ENCODE assay signal across 20 cellular contexts in genomic region chr19:1282588-1283206, GRCh38. TPM values are rescaled to one million over a fixed set of nuclear protein-coding genes. Genes with fewer than 3 reads are reported as not detected.
DNase-seq lines count a peak whose midpoint lies in the region; ATAC-seq, FAIRE-seq and TF ChIP-seq lines count a peak whose summit lies in the region.
"Had no signal": no experiment of that assay in that cellular context is flagged by ENCODE, and none has a peak within 500 bp of the region (broad histone marks: within the 10 kb centered on the region; RNA-seq: fewer than 3 reads in every experiment).

No MANE protein-coding gene starts in this region.

- no peak for FAIRE-seq in GM12878 (lab: Jason Lieb, UNC)
- FAIRE-seq: G401.6, GM19239 had no signal

- DNase-seq in AG04450 (ENCODE audit: low read depth, low spot score) (no peak), GM20000 (ENCODE audit: low spot score) (peak; percentile 33), GM12878 (ENCODE audit: low read depth, low spot score) (no peak), right lobe of liver (no peak), SJCRH30 (no peak)
- DNase-seq: CD8-positive, alpha-beta memory T cell; DND-41; KG1; NCI-H1436; NCI-H2029; NCI-H2171; NK-92 treated with Interleukin-12 subunit alpha and Interleukin-12 subunit beta, amount 100 ng/mL, for 24 hours had no signal

- RAD21 ChIA-PET in GM12878 (lab: Charles Lee; ENCODE audit: unreplicated experiment): no interaction called here

- SMC1A ChIA-PET in GM12878 (lab: Charles Lee; ENCODE audit: uncharacterized antibody, unreplicated experiment): no interaction called here

- ATAC-seq in GM12878: no peak
- no peak for ATAC-seq in right lobe of liver
- no peak for ATAC-seq in HG02759 (IDR thresholded peaks at IDR 0.05; ENCODE audit: unreplicated experiment)
- ATAC-seq in GM18873 (IDR thresholded peaks at IDR 0.05; ENCODE audit: low FRiP score, unreplicated experiment): no peak
- ATAC-seq: HCT116 had no signal

- H3K27me3 ChIP-seq in AG04450 (ENCODE audit: control insufficient read depth, insufficient read depth, low read length) (peaks cover 42% of the 10 kb centered on the region), GM12878 (replicated peaks in 1 of 2; ENCODE audit: control insufficient read depth in 2 of 2, insufficient read depth in 2 of 2, low read length in 1 of 2) (peaks cover 7 to 8% of the 10 kb centered on the region in 2 experiments; a peak in 3 of 4 replicates), right lobe of liver (no peaks in the 10 kb centered on the region), SJCRH30 (peaks cover 38% of the 10 kb centered on the region)

- POLR2A ChIA-PET in AG04450 (lab: Yijun Ruan, JAX) (interaction anchor here (0.7 to 1.7 kb wide), 2 partner anchors 13 to 90 kb away, joined by 3 to 7 read pairs; partner anchors contain the start of gene CIRBP), GM12878 (lab: Charles Lee) (no interaction called here)

- TF ChIP-seq EP300 in GM12878 (IDR thresholded peaks at IDR 0.05; ENCODE audit: borderline replicate concordance in 1 of 2, control insufficient read depth in 1 of 2, low read depth in 2 of 2, low read length in 2 of 2): no peak

- no peaks in the 10 kb centered on the region for H3K4me1 ChIP-seq in GM12878 (ENCODE audit: control insufficient read depth, insufficient read depth, low read length)
- peaks cover 0 to 29% (median 11%) of the 10 kb centered on the region in 4 donors for H3K4me1 ChIP-seq in right lobe of liver
- H3K4me1 ChIP-seq in SJCRH30: no peaks in the 10 kb centered on the region

- in situ Hi-C loops in GM12878 (cut with MboI): no loop called here

- no peak overlapping the region for H3K4me2 ChIP-seq in GM12878 (ENCODE audit: control insufficient read depth, insufficient read depth)
- H3K4me2 ChIP-seq: BLaER1 treated with 17β-estradiol and CSF1 and Interleukin-3, amounts not matched to agents 10 nM and 100 nM; GM23338 had no signal

- intact Hi-C loops in GM12878 (cut with micrococcal nuclease; ENCODE audit: unreplicated experiment) (no loop called here), right lobe of liver (cut with DNase I) (loop anchor here in 1 of 2 donors (10.0 kb wide), 2 partner anchors 112 to 222 kb away; no protein-coding TSS in a partner anchor)

- TF ChIP-seq RAD21 in GM12878 (IDR thresholded peaks at IDR 0.05; ENCODE audit: insufficient read depth, low read depth, low read length): no peak

- TF ChIP-seq CTCF in AG04450 (IDR thresholded peaks at IDR 0.05; ENCODE audit: low read depth, low read length) (no peak), GM20000 (IDR thresholded peaks at IDR 0.05; ENCODE audit: extremely low read depth, missing control alignments) (no peak), GM12878 (IDR thresholded peaks at IDR 0.05 in 2 of 3, conservative IDR thresholded peaks at IDR 0.05 in 1 of 3; ENCODE audit: control insufficient read depth in 2 of 3, extremely low read depth in 1 of 3, insufficient read depth in 1 of 3, low read depth in 3 of 3, low read length in 3 of 3) (no peak), right lobe of liver (IDR thresholded peaks at IDR 0.05) (no peak)

- no peak overlapping the region for H2AFZ ChIP-seq in GM12878 (ENCODE audit: control insufficient read depth, low read depth, low read length)
- H2AFZ ChIP-seq: GM23338 had no signal

- no peaks in the 10 kb centered on the region; the same call in 1 of the 2 replicates for H4K20me1 ChIP-seq in GM12878 (ENCODE audit: control insufficient read depth, insufficient read depth)

- WGBS in GM12878 (ENCODE audit: insufficient coverage, insufficient replicate concordance, low lambda C conversion rate, missing lambda C conversion rate): 82% methylated on average over 18 of the region's 18 CpGs
- 26% methylated on average over 6 of the region's 18 CpGs for WGBS in right lobe of liver (ENCODE audit: insufficient coverage, low coverage, low lambda C conversion rate, missing lambda C conversion rate)

- H3K27ac ChIP-seq in AG04450 (ENCODE audit: low read depth, low read length) (peak overlapping the region; percentile 31), GM12878 (ENCODE audit: control insufficient read depth, insufficient read depth) (no peak overlapping the region), right lobe of liver (peak overlapping the region in 2 of 3 donors; percentile 70 to 88), SJCRH30 (no peak overlapping the region)
- H3K27ac ChIP-seq: BLaER1 treated with 17β-estradiol and CSF1 and Interleukin-3, amounts not matched to agents 10 nM and 100 nM had no signal

- H3K36me3 ChIP-seq in GM12878 (ENCODE audit: control insufficient read depth in 2 of 2, insufficient read depth in 2 of 2, low read length in 1 of 2): peaks cover 7 to 14% of the 10 kb centered on the region in 2 experiments
- H3K36me3 ChIP-seq in right lobe of liver: peaks cover 0 to 7% (median 2%) of the 10 kb centered on the region in 4 donors
- H3K36me3 ChIP-seq in SJCRH30: peaks cover 7% of the 10 kb centered on the region; the same call in 1 of the 2 replicates

- CTCF ChIA-PET in AG04450 (lab: Charles Lee) (no interaction called here), GM12878 (lab: Yijun Ruan, JAX) (no interaction called here)

- no peaks in the 10 kb centered on the region; the same call in 1 of the 2 replicates for H3K9me3 ChIP-seq in AG04450 (ENCODE audit: control insufficient read depth, insufficient read depth, low read length)
- H3K9me3 ChIP-seq in GM12878 (replicated peaks; ENCODE audit: control insufficient read depth, insufficient read depth, low read length): no peaks in the 10 kb centered on the region
- no peaks in the 10 kb centered on the region for H3K9me3 ChIP-seq in right lobe of liver
- no peaks in the 10 kb centered on the region for H3K9me3 ChIP-seq in SJCRH30 (replicated peaks)
- H3K9me3 ChIP-seq: BLaER1 treated with 17β-estradiol and CSF1 and Interleukin-3, amounts not matched to agents 10 nM and 100 nM; Peyer's patch had no signal

- BruUV-seq in GM12878 (replicated peaks; lab: Mats Ljungman, UMichigan): no TSS peak

- H3K4me3 ChIP-seq in AG04450 (ENCODE audit: low read depth, low read length) (no peak overlapping the region), GM12878 (no peak overlapping the region), right lobe of liver (peak overlapping the region in 1 of 3 donors; percentile 57), SJCRH30 (no peak overlapping the region)
- H3K4me3 ChIP-seq: BLaER1 treated with 17β-estradiol and CSF1 and Interleukin-3, amounts not matched to agents 10 nM and 100 nM; GM23338 had no signal

- H3K79me2 ChIP-seq in GM12878 (ENCODE audit: control insufficient read depth, insufficient read depth, low read length): no peaks in the 10 kb centered on the region

- no peak for TF ChIP-seq POLR2A in GM12878 (IDR thresholded peaks at IDR 0.05; ENCODE audit: low read depth, low read length)
- TF ChIP-seq POLR2A in right lobe of liver (IDR thresholded peaks at IDR 0.05): no peak

- no peak overlapping the region for H3K9ac ChIP-seq in GM12878 (ENCODE audit: control insufficient read depth, insufficient read depth, low read length)
- H3K9ac ChIP-seq: BLaER1 treated with 17β-estradiol and CSF1 and Interleukin-3, amounts not matched to agents 10 nM and 100 nM had no signal

RNA-seq across cellular contexts. Expression of gene EFNA2, which starts 3.0 kb away (rescaled TPM):
- polyA plus RNA-seq in AG04450 (2011; rRNA removed) (not detected in 2 replicates), GM12878 (2011; rRNA removed) (not detected in 2 replicates), GM12878 (2014; fragmentation: Illumina TruSeq; extraction: Trizol) (not detected in 2 replicates), GM12878 (2014; fragmentation: Nextera tagmentation; extraction: Ambion mirVana) (not detected), GM12878 (2014; rRNA removed) (not detected in 2 replicates), GM12878 (2016; fragmentation: Nextera tagmentation; extraction: Ambion mirVana) (not detected)
- not detected in 2 replicates for polyA minus RNA-seq in AG04450 (2011; rRNA and poly(A)+ RNA removed)
- total RNA-seq in GM12878 (2013; cell fraction: nucleolus; rRNA removed): not detected in 2 replicates
- total RNA-seq in GM12878 (2014; rRNA removed) (not detected in 2 replicates), GM12878 (2014; rRNA removed; fragmentation: Illumina TruSeq; extraction: Trizol) (not detected in 2 replicates), GM12878 (2021) (not detected in 2 replicates), right lobe of liver (10 to 100 TPM in 1 of 6 experiments, 1 to 10 TPM in 5; 4.2 to 10.3 (median 5.6) TPM)
- polyA plus RNA-seq in GM12878 (2011; ENCODE audit: low read depth): not detected
- not detected in 2 replicates for polyA plus RNA-seq in GM12878 (2011; cell fraction: cytosol; rRNA removed)
- polyA plus RNA-seq in GM12878 (2011; cell fraction: nucleus; rRNA removed): not detected in 2 replicates
- not detected in 2 replicates for polyA plus RNA-seq in GM12878 (2012)
- polyA minus RNA-seq in GM12878 (2011; rRNA and poly(A)+ RNA removed): not detected in 2 replicates
- not detected in 2 replicates for polyA minus RNA-seq in GM12878 (2011; cell fraction: cytosol; rRNA and poly(A)+ RNA removed)
- not detected in 2 replicates for polyA minus RNA-seq in GM12878 (2011; cell fraction: nucleus; rRNA and poly(A)+ RNA removed)
- total RNA-seq in SJCRH30 (2014; rRNA removed; shearing (Covaris generic)): 1.0 and 2.8 TPM in 2 replicates
- total RNA-seq: CD8-positive, alpha-beta memory T cell had no signal
- polyA plus RNA-seq: CD8-positive, alpha-beta memory T cell had no signal

RNA-seq across cellular contexts. Expression of gene FAM174C, which starts 7.4 kb away (rescaled TPM):
- polyA plus RNA-seq in AG04450 (2011; rRNA removed) (16.6 and 29.1 TPM in 2 replicates), GM12878 (2011; rRNA removed) (14.8 and 29.6 TPM in 2 replicates), GM12878 (2014; fragmentation: Illumina TruSeq; extraction: Trizol) (1.1 and 8.1 TPM in 2 replicates), GM12878 (2014; fragmentation: Nextera tagmentation; extraction: Ambion mirVana) (1 to 10 TPM in 1 of 2 experiments, under 1 TPM in 1; 0.89 to 6.9 TPM), GM12878 (2014; rRNA removed) (94.6 and 104 TPM in 2 replicates), GM12878 (2016; fragmentation: Nextera tagmentation; extraction: Ambion mirVana) (10 to 100 TPM; 72.0 to 79.9 TPM)
- 3.8 and 4.7 TPM in 2 replicates for polyA minus RNA-seq in AG04450 (2011; rRNA and poly(A)+ RNA removed)
- total RNA-seq in GM12878 (2013; cell fraction: nucleolus; rRNA removed): 15.3 and 16.8 TPM in 2 replicates
- total RNA-seq in GM12878 (2014; rRNA removed) (52.8 and 57.6 TPM in 2 replicates), GM12878 (2014; rRNA removed; fragmentation: Illumina TruSeq; extraction: Trizol) (15.4 and 18.8 TPM in 2 replicates), GM12878 (2021) (71.8 and 73.0 TPM in 2 replicates), right lobe of liver (100 to 1,000 TPM in 1 of 6 experiments, 10 to 100 TPM in 5; 34.0 to 103 (median 43.8) TPM)
- polyA plus RNA-seq in GM12878 (2011; ENCODE audit: low read depth): 13.7 TPM
- 85.8 and 125 TPM in 2 replicates for polyA plus RNA-seq in GM12878 (2011; cell fraction: cytosol; rRNA removed)
- 64.1 and 89.0 TPM in 2 replicates for polyA plus RNA-seq in GM12878 (2011; cell fraction: nucleus; rRNA removed)
- polyA plus RNA-seq in GM12878 (2012): 61.2 and 63.0 TPM in 2 replicates
- polyA minus RNA-seq in GM12878 (2011; rRNA and poly(A)+ RNA removed): 10.3 and 34.2 TPM in 2 replicates
- polyA minus RNA-seq in GM12878 (2011; cell fraction: cytosol; rRNA and poly(A)+ RNA removed): 20.5 and 25.9 TPM in 2 replicates
- polyA minus RNA-seq in GM12878 (2011; cell fraction: nucleus; rRNA and poly(A)+ RNA removed): 11.1 and 20.1 TPM in 2 replicates
- total RNA-seq in SJCRH30 (2014; rRNA removed; shearing (Covaris generic)): 22.3 and 25.1 TPM in 2 replicates

RNA-seq across cellular contexts. Expression of gene CIRBP, which starts 13.6 kb away (rescaled TPM):
- polyA plus RNA-seq in AG04450 (2011; rRNA removed): 269 and 274 TPM in 2 replicates
- polyA minus RNA-seq in AG04450 (2011; rRNA and poly(A)+ RNA removed): 121 and 143 TPM in 2 replicates
- 275 and 320 TPM in 2 replicates for total RNA-seq in GM12878 (2013; cell fraction: nucleolus; rRNA removed)
- 216 and 225 TPM in 2 replicates for total RNA-seq in GM12878 (2014; rRNA removed)
- 228 and 243 TPM in 2 replicates for total RNA-seq in GM12878 (2014; rRNA removed; fragmentation: Illumina TruSeq; extraction: Trizol)
- total RNA-seq in GM12878 (2021): 264 and 284 TPM in 2 replicates
- 115 TPM for polyA plus RNA-seq in GM12878 (2011; ENCODE audit: low read depth)
- 153 and 253 TPM in 2 replicates for polyA plus RNA-seq in GM12878 (2011; rRNA removed)
- polyA plus RNA-seq in GM12878 (2011; cell fraction: cytosol; rRNA removed): 253 and 279 TPM in 2 replicates
- polyA plus RNA-seq in GM12878 (2011; cell fraction: nucleus; rRNA removed): 892 and 1,145 TPM in 2 replicates
- polyA plus RNA-seq in GM12878 (2012): 254 and 374 TPM in 2 replicates
- polyA plus RNA-seq in GM12878 (2014; fragmentation: Illumina TruSeq; extraction: Trizol): 152 and 313 TPM in 2 replicates
- 10 to 100 TPM; 27.6 to 52.4 TPM for polyA plus RNA-seq in GM12878 (2014; fragmentation: Nextera tagmentation; extraction: Ambion mirVana)
- 335 and 370 TPM in 2 replicates for polyA plus RNA-seq in GM12878 (2014; rRNA removed)
- polyA plus RNA-seq in GM12878 (2016; fragmentation: Nextera tagmentation; extraction: Ambion mirVana): 100 to 1,000 TPM; 162 to 166 TPM
- polyA minus RNA-seq in GM12878 (2011; rRNA and poly(A)+ RNA removed): 50.8 and 65.0 TPM in 2 replicates
- polyA minus RNA-seq in GM12878 (2011; cell fraction: cytosol; rRNA and poly(A)+ RNA removed): 44.4 and 56.1 TPM in 2 replicates
- 81.2 and 108 TPM in 2 replicates for polyA minus RNA-seq in GM12878 (2011; cell fraction: nucleus; rRNA and poly(A)+ RNA removed)
- 100 to 1,000 TPM in 2 of 6 experiments, 10 to 100 TPM in 4; 69.2 to 111 (median 89.5) TPM for total RNA-seq in right lobe of liver
- total RNA-seq in SJCRH30 (2014; rRNA removed; shearing (Covaris generic)): 159 and 181 TPM in 2 replicates

RNA-seq across cellular contexts. Expression of gene MIDN, which starts 34.3 kb away (rescaled TPM):
- 6.6 and 10.6 TPM in 2 replicates for polyA plus RNA-seq in AG04450 (2011; rRNA removed)
- polyA minus RNA-seq in AG04450 (2011; rRNA and poly(A)+ RNA removed): 16.1 and 21.3 TPM in 2 replicates
- total RNA-seq in GM12878 (2013; cell fraction: nucleolus; rRNA removed): 69.3 and 73.1 TPM in 2 replicates
- 6.1 and 8.4 TPM in 2 replicates for total RNA-seq in GM12878 (2014; rRNA removed)
- total RNA-seq in GM12878 (2014; rRNA removed; fragmentation: Illumina TruSeq; extraction: Trizol): 6.5 and 7.0 TPM in 2 replicates
- 51.5 and 52.3 TPM in 2 replicates for total RNA-seq in GM12878 (2021)
- 6.0 TPM for polyA plus RNA-seq in GM12878 (2011; ENCODE audit: low read depth)
- polyA plus RNA-seq in GM12878 (2011; rRNA removed): 7.6 and 12.2 TPM in 2 replicates
- polyA plus RNA-seq in GM12878 (2011; cell fraction: cytosol; rRNA removed): 24.2 and 29.5 TPM in 2 replicates
- 102 and 129 TPM in 2 replicates for polyA plus RNA-seq in GM12878 (2011; cell fraction: nucleus; rRNA removed)
- 26.6 and 35.6 TPM in 2 replicates for polyA plus RNA-seq in GM12878 (2012)
- 4.2 and 7.9 TPM in 2 replicates for polyA plus RNA-seq in GM12878 (2014; fragmentation: Illumina TruSeq; extraction: Trizol)
- polyA plus RNA-seq in GM12878 (2014; fragmentation: Nextera tagmentation; extraction: Ambion mirVana): under 1 TPM; 0.38 to 0.63 TPM
- polyA plus RNA-seq in GM12878 (2014; rRNA removed): 30.9 and 33.7 TPM in 2 replicates
- 1 to 10 TPM; 2.3 TPM for polyA plus RNA-seq in GM12878 (2016; fragmentation: Nextera tagmentation; extraction: Ambion mirVana)
- polyA minus RNA-seq in GM12878 (2011; rRNA and poly(A)+ RNA removed): 2.3 and 11.8 TPM in 2 replicates
- polyA minus RNA-seq in GM12878 (2011; cell fraction: cytosol; rRNA and poly(A)+ RNA removed): 21.7 and 23.8 TPM in 2 replicates
- polyA minus RNA-seq in GM12878 (2011; cell fraction: nucleus; rRNA and poly(A)+ RNA removed): 29.9 and 46.6 TPM in 2 replicates
- 10 to 100 TPM; 22.3 to 55.1 (median 29.3) TPM for total RNA-seq in right lobe of liver
- 9.1 TPM in 2 replicates for total RNA-seq in SJCRH30 (2014; rRNA removed; shearing (Covaris generic))

RNA-seq across cellular contexts. Expression of gene ATP5F1D, which starts 41.1 kb away (rescaled TPM):
- polyA plus RNA-seq in AG04450 (2011; rRNA removed): 36.4 and 55.1 TPM in 2 replicates
- polyA minus RNA-seq in AG04450 (2011; rRNA and poly(A)+ RNA removed): 19.4 and 21.4 TPM in 2 replicates
- total RNA-seq in GM12878 (2013; cell fraction: nucleolus; rRNA removed): 14.2 and 16.6 TPM in 2 replicates
- total RNA-seq in GM12878 (2014; rRNA removed): 45.8 and 52.5 TPM in 2 replicates
- total RNA-seq in GM12878 (2014; rRNA removed; fragmentation: Illumina TruSeq; extraction: Trizol): 18.9 and 23.6 TPM in 2 replicates
- 304 and 305 TPM in 2 replicates for total RNA-seq in GM12878 (2021)
- 34.8 TPM for polyA plus RNA-seq in GM12878 (2011; ENCODE audit: low read depth)
- polyA plus RNA-seq in GM12878 (2011; rRNA removed): 18.5 and 46.6 TPM in 2 replicates
- polyA plus RNA-seq in GM12878 (2011; cell fraction: cytosol; rRNA removed): 109 and 189 TPM in 2 replicates
- 95.0 and 142 TPM in 2 replicates for polyA plus RNA-seq in GM12878 (2011; cell fraction: nucleus; rRNA removed)
- polyA plus RNA-seq in GM12878 (2012): 163 and 185 TPM in 2 replicates
- 1.4 and 12.8 TPM in 2 replicates for polyA plus RNA-seq in GM12878 (2014; fragmentation: Illumina TruSeq; extraction: Trizol)
- 10 to 100 TPM in 1 of 2 experiments, 1 to 10 TPM in 1; 7.2 to 45.0 TPM for polyA plus RNA-seq in GM12878 (2014; fragmentation: Nextera tagmentation; extraction: Ambion mirVana)
- 179 and 216 TPM in 2 replicates for polyA plus RNA-seq in GM12878 (2014; rRNA removed)
- 100 to 1,000 TPM; 355 to 357 TPM for polyA plus RNA-seq in GM12878 (2016; fragmentation: Nextera tagmentation; extraction: Ambion mirVana)
- polyA minus RNA-seq in GM12878 (2011; rRNA and poly(A)+ RNA removed): 38.4 and 79.7 TPM in 2 replicates
- polyA minus RNA-seq in GM12878 (2011; cell fraction: cytosol; rRNA and poly(A)+ RNA removed): 73.8 and 96.8 TPM in 2 replicates
- polyA minus RNA-seq in GM12878 (2011; cell fraction: nucleus; rRNA and poly(A)+ RNA removed): 21.4 and 39.0 TPM in 2 replicates
- total RNA-seq in right lobe of liver: 100 to 1,000 TPM in 5 of 6 experiments, 10 to 100 TPM in 1; 98.1 to 240 (median 137) TPM
- 25.5 and 32.2 TPM in 2 replicates for total RNA-seq in SJCRH30 (2014; rRNA removed; shearing (Covaris generic))

Comparison
In these comparisons a context has a peak if more than half of its experiments do, and no peak if none do; other contexts are left out.
1. H3K27ac ChIP-seq: peak in AG04450 (single experiment) and right lobe of liver (2 of 3); none in GM12878 (single experiment) and SJCRH30 (single experiment).